ENCODE assay signal across 8 cellular contexts in the genomic region with DNA sequence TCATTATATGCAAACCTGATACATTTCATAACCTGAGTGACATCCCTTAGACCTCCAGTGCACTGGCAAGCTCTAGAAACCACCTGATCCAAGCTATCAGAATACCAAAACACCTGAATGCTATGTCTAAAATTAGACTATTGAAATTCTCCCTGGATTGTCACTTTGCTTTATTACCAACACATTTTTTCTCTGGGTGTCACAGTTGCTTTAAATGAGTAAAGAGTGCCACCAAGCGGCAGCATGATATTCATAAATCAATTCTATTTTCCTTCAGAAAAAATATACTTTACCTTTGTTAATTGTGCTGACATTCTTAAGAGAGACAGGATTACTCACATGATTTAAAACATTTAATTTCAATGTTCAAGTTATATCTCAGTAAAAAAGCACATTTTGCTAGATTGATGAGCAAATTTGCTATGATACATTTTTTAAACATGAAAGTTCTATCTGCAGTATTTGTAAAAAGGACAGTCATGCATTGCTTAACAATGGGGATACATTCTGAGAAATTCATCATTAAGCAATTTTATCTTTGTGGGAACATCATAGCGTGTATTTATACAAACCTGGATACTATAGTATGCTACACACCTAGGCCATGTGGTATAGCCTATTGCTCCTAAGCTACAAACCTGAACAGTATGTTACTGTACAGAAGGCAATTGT.
DNase-seq lines count a peak whose midpoint lies in the region; ATAC-seq, FAIRE-seq and TF ChIP-seq lines count a peak whose summit lies in the region.

No MANE protein-coding gene starts in this region.

- H3K4me3 Mint-ChIP-seq in CD14-positive monocyte (no peak overlapping the region), endodermal cell (no peak overlapping the region)
- no peak overlapping the region for H3K4me3 Mint-ChIP-seq in naive thymus-derived CD8-positive, alpha-beta T cell

- intact Hi-C loops in CD14-positive monocyte (cut with micrococcal nuclease): no loop called here

- no peaks in the 10 kb centered on the region for H3K36me3 Mint-ChIP-seq in CD14-positive monocyte
- H3K36me3 Mint-ChIP-seq in endodermal cell (ENCODE audit: low read depth): no peaks in the 10 kb centered on the region
- H3K36me3 Mint-ChIP-seq in naive thymus-derived CD8-positive, alpha-beta T cell: no peaks in the 10 kb centered on the region

- no peak overlapping the region for H3K9ac ChIP-seq in endodermal cell (ENCODE audit: extremely low read depth, low read length, poor library complexity, severe bottlenecking)

- POLR2A ChIA-PET in naive thymus-derived CD8-positive, alpha-beta T cell (lab: Charles Lee): no interaction called here

- no peak overlapping the region for H3K27ac Mint-ChIP-seq in CD14-positive monocyte
- H3K27ac Mint-ChIP-seq in endodermal cell: no peak overlapping the region
- H3K27ac Mint-ChIP-seq in naive thymus-derived CD8-positive, alpha-beta T cell: peak overlapping the region in 1 of 10 donors; percentile 33

- H3K27ac ChIP-seq in endodermal cell (ENCODE audit: low read depth, low read length): no peak overlapping the region

- H3K4me1 ChIP-seq in endodermal cell (ENCODE audit: control insufficient read depth, insufficient read depth, low read length): peaks cover 2% of the 10 kb centered on the region

- no peak overlapping the region for H3K4me3 ChIP-seq in endodermal cell (ENCODE audit: low read length)

- no peaks in the 10 kb centered on the region for H3K27me3 ChIP-seq in endodermal cell (ENCODE audit: control insufficient read depth, insufficient read depth, low read length, poor library complexity, severe bottlenecking)

- no peak for DNase-seq in CD14-positive monocyte (ENCODE audit: low spot score)
- DNase-seq in NCI-H1092 treated with DMSO at 0.1 percent for 48 hours (lab: John Stamatoyannopoulos, UW): peak; percentile 26
- peak; percentile 59 for DNase-seq in endodermal cell
- DNase-seq in naive thymus-derived CD8-positive, alpha-beta T cell: peak in 9 of 10 donors; percentile 5 to 58 (median 33)
- no peak for DNase-seq in COLO668 (lab: John Stamatoyannopoulos, UW; ENCODE audit: unreplicated experiment)

- no peaks in the 10 kb centered on the region for H3K27me3 Mint-ChIP-seq in CD14-positive monocyte (ENCODE audit: low read depth in 3 of 3)
- H3K27me3 Mint-ChIP-seq in endodermal cell (ENCODE audit: insufficient read depth): peaks cover 17% of the 10 kb centered on the region
- no peaks in the 10 kb centered on the region for H3K27me3 Mint-ChIP-seq in naive thymus-derived CD8-positive, alpha-beta T cell

- H3K9me3 Mint-ChIP-seq in CD14-positive monocyte: no peaks in the 10 kb centered on the region
- no peaks in the 10 kb centered on the region for H3K9me3 Mint-ChIP-seq in endodermal cell
- H3K9me3 Mint-ChIP-seq in naive thymus-derived CD8-positive, alpha-beta T cell: no peaks in the 10 kb centered on the region

- TF ChIP-seq CTCF in CD14-positive monocyte (IDR thresholded peaks at IDR 0.05): peak; percentile 73
- TF ChIP-seq CTCF in endodermal cell (conservative IDR thresholded peaks at IDR 0.05): peak; percentile 91

- H3K9me3 ChIP-seq in endodermal cell (ENCODE audit: control insufficient read depth, low read length): peaks cover under 1% of the 10 kb centered on the region

- H3K36me3 ChIP-seq in endodermal cell (ENCODE audit: control insufficient read depth, insufficient read depth, low read length): no peaks in the 10 kb centered on the region

- peak; percentile 83 for FAIRE-seq in TTC549 (lab: Jason Lieb, UNC)

- H3K4me1 Mint-ChIP-seq in CD14-positive monocyte (no peaks in the 10 kb centered on the region), endodermal cell (no peaks in the 10 kb centered on the region)
- peaks cover 0 to 18% (median 8%) of the 10 kb centered on the region in 4 donors for H3K4me1 Mint-ChIP-seq in naive thymus-derived CD8-positive, alpha-beta T cell

- ATAC-seq in GM18517 (IDR thresholded peaks at IDR 0.05; ENCODE audit: unreplicated experiment): peak; percentile 36
- ATAC-seq in naive thymus-derived CD8-positive, alpha-beta T cell: peak in 1 of 2 donors; percentile 44
- no peak for ATAC-seq in GM19397 (IDR thresholded peaks at IDR 0.05; ENCODE audit: unreplicated experiment)

- WGBS in endodermal cell (ENCODE audit: insufficient coverage in 1 of 2, insufficient read length in 1 of 2), 2 experiments: 11% methylated on average over 2 of the region's 2 CpGs; no CpG with 5 or more reads in 1 of the 2 experiments

Comparison
In these comparisons a context has a peak if more than half of its experiments do, and no peak if none do; other contexts are left out.
1. DNase-seq: peak in NCI-H1092 treated with DMSO at 0.1 percent for 48 hours (single experiment), endodermal cell (single experiment) and naive thymus-derived CD8-positive, alpha-beta T cell (9 of 10); none in CD14-positive monocyte (single experiment) and COLO668 (single experiment).